8 cellular contexts compared by ENCODE assay signal in the genomic region with DNA sequence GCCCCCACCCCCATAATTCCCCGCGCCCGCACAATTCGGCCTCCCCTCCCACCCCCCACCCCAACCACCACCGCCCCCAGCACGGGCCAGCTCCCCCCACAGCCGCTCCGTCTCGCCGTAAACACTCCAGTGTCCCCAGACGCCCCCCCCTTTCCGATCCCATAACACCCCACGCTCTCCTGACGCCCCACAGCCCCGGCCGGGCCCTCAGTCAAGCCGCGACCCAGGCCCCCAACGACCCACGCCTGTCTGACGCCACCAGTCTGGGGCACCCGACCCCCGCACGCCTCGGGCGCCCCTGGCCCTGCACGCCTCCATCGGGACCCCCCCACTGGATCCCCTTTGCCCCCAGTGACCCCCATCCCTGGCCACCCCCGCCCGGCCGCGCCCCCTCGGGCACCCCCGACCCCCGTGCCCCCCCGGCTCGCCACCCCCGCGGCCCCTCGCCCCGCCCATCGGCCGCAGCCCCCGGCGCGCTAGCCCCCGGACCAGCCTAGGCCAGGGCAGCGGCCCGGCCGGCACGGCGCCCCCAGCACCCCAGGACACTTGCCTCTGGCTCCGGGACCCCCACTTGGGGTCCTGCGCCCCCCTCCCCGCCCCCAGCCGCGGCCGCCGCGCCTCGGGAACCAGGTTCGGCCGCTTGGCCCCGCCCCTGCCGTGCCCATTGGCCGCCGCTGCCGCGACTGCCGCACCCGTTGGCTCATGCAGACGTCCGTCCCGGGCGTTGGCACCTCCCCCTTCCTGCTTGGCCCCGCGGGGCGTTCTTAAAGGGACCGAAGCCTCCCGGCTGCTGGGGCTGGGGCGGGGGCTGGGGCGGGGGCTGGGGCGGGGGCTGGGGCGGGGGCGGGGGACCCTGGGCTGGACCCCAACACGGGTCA. TPM values are rescaled to one million over a fixed set of nuclear protein-coding genes. Genes with fewer than 3 reads are reported as not detected.
A peak's percentile ranks its signal among the peaks of the same experiment; 100 is the strongest.
DNase-seq lines count a peak whose midpoint lies in the region; ATAC-seq lines count a peak whose summit lies in the region.

Gene FKBP8 (minus strand): TSS at position 638 of the 878 bp plus-strand sequence. CDS start 1,603 bp downstream, outside the sequence.

- peak within 1 kb of the TSS; percentile 88 for H3K4me2 ChIP-seq in mesenchymal stem cell (ENCODE audit: low read length, poor library complexity, severe bottlenecking)

- peak within 1 kb of the TSS; percentile 73 to 76 for H3K4ac ChIP-seq in mesenchymal stem cell (ENCODE audit: low read depth in 1 of 2, low read length in 2 of 2)

- H4K8ac ChIP-seq in mesenchymal stem cell (ENCODE audit: low read length): peak within 1 kb of the TSS; percentile 100

- peak within 1 kb of the TSS; percentile 14 for H2AK5ac ChIP-seq in mesenchymal stem cell (ENCODE audit: low read length, severe bottlenecking)

- H2BK15ac ChIP-seq in mesenchymal stem cell (ENCODE audit: low read depth, poor library complexity, severe bottlenecking): peak within 1 kb of the TSS; percentile 94

- peak; percentile 87 to 95 (median 91) for DNase-seq in CD4-positive, CD25-positive, alpha-beta regulatory T cell
- DNase-seq in HT-29 (ENCODE audit: low spot score) (peak; percentile 77), NOMO-1 treated with dmso at 0.1 percent for 144 hours (lab: John Stamatoyannopoulos, UW; ENCODE audit: unreplicated experiment) (peak; percentile 75), mesenchymal stem cell (peak; percentile 86)
- DNase-seq in activated CD8-positive, alpha-beta memory T cell treated with anti-CD3 and anti-CD28 coated beads for 48 hours (ENCODE audit: low read depth in 2 of 3, low spot score in 2 of 3): peak; percentile 90 to 91 (median 90)
- peak; percentile 92 to 93 (median 93) for DNase-seq in effector memory CD8-positive, alpha-beta T cell
- peak; percentile 88 for DNase-seq in stimulated activated CD8-positive, alpha-beta memory T cell treated with anti-CD3 and anti-CD28 coated beads, Interleukin-12 subunit alpha, Interleukin-12 subunit beta, amount 100 ng/mL, for 1 hour (ENCODE audit: low read depth)

- H3K27ac ChIP-seq in CD4-positive, CD25-positive, alpha-beta regulatory T cell (ENCODE audit: insufficient read depth, low read length, poor library complexity, severe bottlenecking): peak within 1 kb of the TSS; percentile 80
- H3K27ac ChIP-seq in mesenchymal stem cell (ENCODE audit: low read length, poor library complexity, severe bottlenecking): peak within 1 kb of the TSS; percentile 1

- H3K23ac ChIP-seq in mesenchymal stem cell (ENCODE audit: low read length in 2 of 2): no peak within 1 kb of the TSS

- H3K4me1 ChIP-seq in CD4-positive, CD25-positive, alpha-beta regulatory T cell (ENCODE audit: control insufficient read depth, insufficient read depth, low read length, poor library complexity, severe bottlenecking): peaks cover 18% of the 10 kb centered on the region
- peaks cover 11% of the 10 kb centered on the region for H3K4me1 ChIP-seq in mesenchymal stem cell (ENCODE audit: control insufficient read depth, insufficient read depth, low read depth, low read length)

- peak within 1 kb of the TSS; percentile 96 for H4K91ac ChIP-seq in mesenchymal stem cell (ENCODE audit: low read length)

- peak within 1 kb of the TSS; percentile 95 to 99 (median 97) for H3K27ac Mint-ChIP-seq in CD4-positive, CD25-positive, alpha-beta regulatory T cell
- peak within 1 kb of the TSS; percentile 97 to 98 for H3K27ac Mint-ChIP-seq in effector memory CD8-positive, alpha-beta T cell

- H2BK120ac ChIP-seq in mesenchymal stem cell (ENCODE audit: low read depth, low read length): peak within 1 kb of the TSS; percentile 99

- peak within 1 kb of the TSS; percentile 96 to 98 for H3K18ac ChIP-seq in mesenchymal stem cell (ENCODE audit: low read depth in 1 of 2, low read length in 2 of 2)

- peak within 1 kb of the TSS; percentile 50 to 83 for H3K14ac ChIP-seq in mesenchymal stem cell (ENCODE audit: low read length in 2 of 2)

- H2AFZ ChIP-seq in mesenchymal stem cell (ENCODE audit: low read depth, low read length): peak within 1 kb of the TSS; percentile 43

- no peaks in the 10 kb centered on the region for H3K9me3 Mint-ChIP-seq in CD4-positive, CD25-positive, alpha-beta regulatory T cell
- H3K9me3 Mint-ChIP-seq in effector memory CD8-positive, alpha-beta T cell: no peaks in the 10 kb centered on the region

- H3K79me1 ChIP-seq in mesenchymal stem cell (replicated peaks; ENCODE audit: low read length, poor library complexity, severe bottlenecking): peaks cover 21% of the 10 kb centered on the region

- H2BK12ac ChIP-seq in mesenchymal stem cell (ENCODE audit: low read length in 2 of 2): peak within 1 kb of the TSS; percentile 71 to 97

- peak within 1 kb of the TSS; percentile 81 for H3K4me3 ChIP-seq in CD4-positive, CD25-positive, alpha-beta regulatory T cell (ENCODE audit: low read depth, low read length)
- peak within 1 kb of the TSS; percentile 86 to 92 for H3K4me3 ChIP-seq in mesenchymal stem cell (ENCODE audit: insufficient read depth in 1 of 2, low read depth in 1 of 2, low read length in 2 of 2)

- peaks cover 0 to 34% (median 15%) of the 10 kb centered on the region in 4 donors for H3K4me1 Mint-ChIP-seq in CD4-positive, CD25-positive, alpha-beta regulatory T cell
- peaks cover 18 to 22% of the 10 kb centered on the region in 2 donors for H3K4me1 Mint-ChIP-seq in effector memory CD8-positive, alpha-beta T cell (ENCODE audit: low read depth in 2 of 2)

- H3K9me3 ChIP-seq in CD4-positive, CD25-positive, alpha-beta regulatory T cell (ENCODE audit: control insufficient read depth in 2 of 2, low read length in 2 of 2): no peaks in the 10 kb centered on the region
- no peaks in the 10 kb centered on the region for H3K9me3 ChIP-seq in mesenchymal stem cell (ENCODE audit: control insufficient read depth, low read length)

- no peaks in the 10 kb centered on the region for H3K27me3 ChIP-seq in CD4-positive, CD25-positive, alpha-beta regulatory T cell (ENCODE audit: control insufficient read depth, insufficient read depth, low read length)
- H3K27me3 ChIP-seq in mesenchymal stem cell (ENCODE audit: control insufficient read depth in 1 of 2, insufficient read depth in 1 of 2, low read length in 2 of 2): no peaks in the 10 kb centered on the region

- H3K36me3 ChIP-seq in CD4-positive, CD25-positive, alpha-beta regulatory T cell (ENCODE audit: control insufficient read depth, insufficient read depth, low read length): peaks cover 18% of the 10 kb centered on the region
- peaks cover 26 to 28% of the 10 kb centered on the region in 2 experiments for H3K36me3 ChIP-seq in mesenchymal stem cell (ENCODE audit: control insufficient read depth in 1 of 2, insufficient read depth in 2 of 2, low read depth in 1 of 2, low read length in 2 of 2)

- WGBS in mesenchymal stem cell: 1% methylated on average over 33 of the region's 86 CpGs

- H3K36me3 Mint-ChIP-seq in CD4-positive, CD25-positive, alpha-beta regulatory T cell: peaks cover 3% of the 10 kb centered on the region
- peaks cover 38% of the 10 kb centered on the region for H3K36me3 Mint-ChIP-seq in effector memory CD8-positive, alpha-beta T cell (ENCODE audit: insufficient read depth)

- ATAC-seq in CD4-positive, CD25-positive, alpha-beta regulatory T cell (ENCODE audit: low read depth in 2 of 2): peak; percentile 95 to 96
- ATAC-seq in GM19468 (IDR thresholded peaks at IDR 0.05; ENCODE audit: extremely low read depth, unreplicated experiment): peak; percentile 57
- ATAC-seq in effector memory CD8-positive, alpha-beta T cell (replicated peaks): peak; percentile 94

- peak within 1 kb of the TSS; percentile 91 to 99 (median 96) for H3K4me3 Mint-ChIP-seq in CD4-positive, CD25-positive, alpha-beta regulatory T cell
- peak within 1 kb of the TSS; percentile 95 to 97 for H3K4me3 Mint-ChIP-seq in effector memory CD8-positive, alpha-beta T cell

- H3K27me3 Mint-ChIP-seq in CD4-positive, CD25-positive, alpha-beta regulatory T cell: peaks cover 4% of the 10 kb centered on the region
- H3K27me3 Mint-ChIP-seq in effector memory CD8-positive, alpha-beta T cell: no peaks in the 10 kb centered on the region

- peak within 1 kb of the TSS; percentile 92 for H3K9ac ChIP-seq in mesenchymal stem cell (ENCODE audit: low read length)

- H2BK5ac ChIP-seq in mesenchymal stem cell (ENCODE audit: low read depth, low read length, poor library complexity, severe bottlenecking): peak within 1 kb of the TSS; percentile 79

RNA-seq across cellular contexts. Expression of gene FKBP8, which starts in this region (rescaled TPM):
- total RNA-seq in CD4-positive, CD25-positive, alpha-beta regulatory T cell: 186 TPM
- 100 to 1,000 TPM; 106 to 118 (median 117) TPM for polyA plus RNA-seq in CD4-positive, CD25-positive, alpha-beta regulatory T cell
- 257 and 277 TPM in 2 replicates for total RNA-seq in HT-29 (2014; rRNA removed; shearing (Covaris generic))
- polyA plus RNA-seq in mesenchymal stem cell (2013, experiment 1 of 2): 175 TPM
- polyA plus RNA-seq in mesenchymal stem cell (2013, experiment 2 of 2): 169 TPM

Comparison
In these comparisons a context has a peak if more than half of its experiments do, and no peak if none do; other contexts are left out.
1. Peak in every context shown above with its lines: DNase-seq, ATAC-seq, H3K4me3 ChIP-seq and H3K27ac ChIP-seq.